ENCODE assay signal across 17 cellular contexts in genomic region chr6:148336901-148337300, GRCh38. TPM values are rescaled to one million over a fixed set of nuclear protein-coding genes. Genes with fewer than 3 reads are reported as not detected.
A peak's percentile ranks its signal among the peaks of the same experiment; 100 is the strongest.
DNase-seq lines count a peak whose midpoint lies in the region; ATAC-seq, FAIRE-seq and TF ChIP-seq lines count a peak whose summit lies in the region.
"Had no signal": no experiment of that assay in that cellular context is flagged by ENCODE, and none has a peak within 500 bp of the region (broad histone marks: within the 10 kb centered on the region; RNA-seq: fewer than 3 reads in every experiment).

No MANE protein-coding gene starts in this region.

- H3K4me1 Mint-ChIP-seq in HFFc6 (ENCODE audit: low read depth) = peaks cover 42% of the 10 kb centered on the region
- peaks cover 15% of the 10 kb centered on the region for H3K4me1 Mint-ChIP-seq in type B pancreatic cell (ENCODE audit: unreplicated experiment)

- TF ChIP-seq POLR2A in K562 (conservative IDR thresholded peaks at IDR 0.05) = no peak
- no peak for TF ChIP-seq POLR2A in suprapubic skin (IDR thresholded peaks at IDR 0.05)

- no peak overlapping the region for H3K4me3 ChIP-seq in GM23248
- no peak overlapping the region for H3K4me3 ChIP-seq in K562
- no peak overlapping the region for H3K4me3 ChIP-seq in suprapubic skin

- CTCF ChIA-PET in K562 (lab: Yijun Ruan, JAX; ENCODE audit: low intra/inter-chr PET ratio) = no interaction called here

- H3K27ac ChIP-seq in GM23248 = peak overlapping the region; percentile 50; the same call in 1 of the 2 replicates
- H3K27ac ChIP-seq in K562 (ENCODE audit: extremely low read depth, low read depth, low read length) = no peak overlapping the region
- no peak overlapping the region for H3K27ac ChIP-seq in suprapubic skin

- intact Hi-C loops in K562 (cut with micrococcal nuclease) = no loop called here

- H3K9ac ChIP-seq in GM23248 (no peak overlapping the region), K562 (ENCODE audit: insufficient read depth in 1 of 2, low read depth in 2 of 2, low read length in 2 of 2) (no peak overlapping the region)

- TF ChIP-seq EP300 in K562 (IDR thresholded peaks at IDR 0.05; ENCODE audit: low read length) = no peak
- no peak for TF ChIP-seq EP300 in suprapubic skin (IDR thresholded peaks at IDR 0.05)

- no peak overlapping the region for H3K4me2 ChIP-seq in GM23248 (ENCODE audit: unreplicated experiment)
- H3K4me2 ChIP-seq in K562 (ENCODE audit: insufficient read depth, low read length) = no peak overlapping the region

- H3K36me3 ChIP-seq in GM23248 (ENCODE audit: low read depth) (peaks cover 8% of the 10 kb centered on the region; the same call in 1 of the 2 replicates), K562 (ENCODE audit: control insufficient read depth, insufficient read depth, low read length) (no peaks in the 10 kb centered on the region), suprapubic skin (no peaks in the 10 kb centered on the region)

- ATAC-seq in K562 = no peak

- H3K9me2 ChIP-seq in GM23248 (ENCODE audit: insufficient read depth) = no peaks in the 10 kb centered on the region

- TF ChIP-seq RAD21 in K562 (CRISPR knock-in tag; conservative IDR thresholded peaks at IDR 0.05 in 1 of 2, IDR thresholded peaks at IDR 0.05 in 1 of 2) = no peak

- no peaks in the 10 kb centered on the region for H3K27me3 Mint-ChIP-seq in HFFc6 (ENCODE audit: insufficient read depth)
- H3K27me3 Mint-ChIP-seq in type B pancreatic cell = no peaks in the 10 kb centered on the region

- H3K79me2 ChIP-seq in GM23248 (ENCODE audit: insufficient read depth) = peaks cover 95% of the 10 kb centered on the region
- H3K79me2 ChIP-seq in K562 (ENCODE audit: control insufficient read depth, insufficient read depth, low read length) = no peaks in the 10 kb centered on the region

- peaks cover 22% of the 10 kb centered on the region for H3K4me1 ChIP-seq in GM23248 (ENCODE audit: insufficient read depth)
- H3K4me1 ChIP-seq in K562 (replicated peaks in 1 of 2; ENCODE audit: control insufficient read depth in 2 of 2, insufficient read depth in 2 of 2, low read length in 2 of 2) = no peaks in the 10 kb centered on the region
- H3K4me1 ChIP-seq in suprapubic skin = peaks cover 7% of the 10 kb centered on the region

- no peak overlapping the region for H2AFZ ChIP-seq in GM23248
- H2AFZ ChIP-seq in K562 (ENCODE audit: low read depth, low read length) = no peak overlapping the region

- H3K9me3 ChIP-seq in GM23248 (ENCODE audit: low read depth) (no peaks in the 10 kb centered on the region), K562 (replicated peaks; ENCODE audit: control insufficient read depth, insufficient read depth, low read depth, low read length) (no peaks in the 10 kb centered on the region), suprapubic skin (no peaks in the 10 kb centered on the region)

- H3K36me3 Mint-ChIP-seq in HFFc6 (ENCODE audit: low read depth) = peaks cover 15% of the 10 kb centered on the region
- H3K36me3 Mint-ChIP-seq in type B pancreatic cell = peaks cover 4% of the 10 kb centered on the region
- H3K36me3 Mint-ChIP-seq: CD4-positive, alpha-beta memory T cell had no signal

- H3K9me3 Mint-ChIP-seq in HFFc6 (no peaks in the 10 kb centered on the region), type B pancreatic cell (peaks cover 4% of the 10 kb centered on the region)
- H3K9me3 Mint-ChIP-seq: CD4-positive, alpha-beta memory T cell had no signal

- BruUV-seq in K562 (replicated peaks; lab: Mats Ljungman, UMichigan) = no TSS peak

- no peaks in the 10 kb centered on the region for H3K27me3 ChIP-seq in GM23248 (replicated peaks; ENCODE audit: insufficient read depth)
- H3K27me3 ChIP-seq in K562 (ENCODE audit: control insufficient read depth in 2 of 2, insufficient read depth in 2 of 2, low read length in 2 of 2) = peaks cover 16 to 27% of the 10 kb centered on the region in 2 experiments
- no peaks in the 10 kb centered on the region for H3K27me3 ChIP-seq in suprapubic skin

- H3K27ac Mint-ChIP-seq in HFFc6 (peak overlapping the region; percentile 95), type B pancreatic cell (peak overlapping the region; percentile 96)
- H3K27ac Mint-ChIP-seq: CD4-positive, alpha-beta memory T cell had no signal

- DNase-seq in GM23248 (no peak), HFFc6 (no peak), K562 (ENCODE audit: extremely low read depth in 1 of 4, low spot score in 3 of 4) (no peak), type B pancreatic cell (ENCODE audit: extremely low spot score, unreplicated experiment) (no peak), suprapubic skin (ENCODE audit: low spot score in 2 of 2) (no peak), D341Med (ENCODE audit: low spot score) (no peak)
- DNase-seq: C1 segment of cervical spinal cord; Calu3; CD4-positive, alpha-beta memory T cell; COR-L47; DMS153; DND-41; H7; HCEC 1CT had no signal

- in situ Hi-C loops in GM23248 (cut with MboI) = no loop called here
- in situ Hi-C loops in K562 (cut with MboI) = no loop called here

- H4K20me1 ChIP-seq in GM23248 (ENCODE audit: insufficient read depth) = no peaks in the 10 kb centered on the region
- H4K20me1 ChIP-seq in K562 (replicated peaks; ENCODE audit: control insufficient read depth, insufficient read depth, low read length) = no peaks in the 10 kb centered on the region; the same call in 1 of the 2 replicates

- no peaks in the 10 kb centered on the region for H3K9me1 ChIP-seq in K562 (ENCODE audit: control insufficient read depth, insufficient read depth, low read length)

- no peak for FAIRE-seq in K562 (lab: Jason Lieb, UNC)
- FAIRE-seq: G401.6, GM12892, H1 had no signal

- no peak for TF ChIP-seq CTCF in HFFc6 (IDR thresholded peaks at IDR 0.05)
- no peak for TF ChIP-seq CTCF in K562 (IDR thresholded peaks at IDR 0.05 in 2 of 3, conservative IDR thresholded peaks at IDR 0.05 in 1 of 3; ENCODE audit: insufficient read depth in 2 of 3, low read depth in 1 of 3, low read length in 3 of 3)
- TF ChIP-seq CTCF in type B pancreatic cell (conservative IDR thresholded peaks at IDR 0.05) = no peak
- TF ChIP-seq CTCF in suprapubic skin (IDR thresholded peaks at IDR 0.05) = no peak

- H3K4me3 Mint-ChIP-seq in HFFc6 (no peak overlapping the region), type B pancreatic cell (no peak overlapping the region)
- H3K4me3 Mint-ChIP-seq: CD4-positive, alpha-beta memory T cell had no signal

- peaks cover 15% of the 10 kb centered on the region; the same call in 1 of the 2 replicates for H3F3A ChIP-seq in GM23248 (ENCODE audit: insufficient read depth)

- POLR2A ChIA-PET in K562 (lab: Yijun Ruan, JAX) = no interaction called here

- WGBS in GM23248 (ENCODE audit: low coverage in 1 of 2, low lambda C conversion rate in 2 of 2, missing lambda C conversion rate in 2 of 2), 2 experiments = 93 to 94% methylated on average over 8 to 9 of the region's 9 CpGs
- WGBS in K562 (ENCODE audit: insufficient coverage, low coverage, missing lambda C conversion rate) = 12% methylated on average over 6 of the region's 9 CpGs
- WGBS in suprapubic skin = 93% methylated on average over 9 of the region's 9 CpGs

TF ChIP-seq in K562, 482 proteins besides CTCF, POLR2A, EP300 and RAD21:
- no peak for TF ChIP-seq PCBP1 (IDR thresholded peaks at IDR 0.05; ENCODE audit: low read depth, low read length, poor library complexity, severe bottlenecking)
- TF ChIP-seq TRIM24 (IDR thresholded peaks at IDR 0.05) = peak in 1 of 2 experiments; percentile 40; a peak in 1 of 4 replicates
- TF ChIP-seq CEBPB (tag; IDR thresholded peaks at IDR 0.05) = 0 out of 2 replicates have a peak, but pooled peaks have one; percentile 11
- no peak for TF ChIP-seq FOXK1 (CRISPR knock-in tag; IDR thresholded peaks at IDR 0.05; ENCODE audit: borderline replicate concordance)
- no peak for TF ChIP-seq SIN3A (IDR thresholded peaks at IDR 0.05; ENCODE audit: borderline replicate concordance in 2 of 2, control insufficient read depth in 1 of 2, low read depth in 2 of 2, low read length in 2 of 2)
- peak; percentile 39 for TF ChIP-seq ATF3 (IDR thresholded peaks at IDR 0.05)
- no peak for TF ChIP-seq ATF3 (CRISPR knock-in tag; conservative IDR thresholded peaks at IDR 0.05)

RNA-seq across cellular contexts. Expression of gene SASH1, which starts 5.7 kb away (rescaled TPM):
- 89.7 and 99.0 TPM in 2 replicates for total RNA-seq in GM23248 (2014; rRNA removed; shearing (Covaris generic))
- polyA plus RNA-seq in GM23248 (2016; fragmentation: Nextera tagmentation; extraction: Ambion mirVana) = 68.5 and 69.1 TPM in 2 replicates
- total RNA-seq in HFFc6 (2021; fragmentation: NEBNext Ultra II Directional; extraction: Animal tissue kit (Norgen Biotek cat#: 25700)) = 10 to 100 TPM; 66.0 to 91.4 (median 88.4) TPM
- 5.2 and 8.1 TPM in 2 replicates for total RNA-seq in K562 (2011; cell fraction: chromatin; rRNA removed; ENCODE audit: low replicate concordance)
- total RNA-seq in K562 (2011; cell fraction: nucleolus; rRNA removed) = 2.0 and 3.2 TPM in 2 replicates
- 5.5 and 5.9 TPM in 2 replicates for total RNA-seq in K562 (2011; cell fraction: nucleoplasm; rRNA removed)
- 1.2 and 1.7 TPM in 2 replicates for total RNA-seq in K562 (2014; rRNA removed)
- 1.7 and 2.2 TPM in 2 replicates for total RNA-seq in K562 (2014; rRNA removed; fragmentation: Illumina TruSeq; extraction: Trizol)
- 1.8 and 2.0 TPM in 2 replicates for total RNA-seq in K562 (2015; rRNA removed; fragmentation: Illumina TruSeq; extraction: Trizol)
- 3.2 and 3.5 TPM in 2 replicates for total RNA-seq in K562 (2021)
- 0.31 and 1.5 TPM in 2 replicates for polyA plus RNA-seq in K562 (2011; rRNA removed)
- polyA plus RNA-seq in K562 (2011; cell fraction: cytosol; rRNA removed) = 0.22 and 1.3 TPM in 2 replicates
- 0.10 and 1.8 TPM in 2 replicates for polyA plus RNA-seq in K562 (2011; cell fraction: nucleus; rRNA removed)
- polyA plus RNA-seq in K562 (2012) = 1.1 and 2.6 TPM in 2 replicates
- 1.4 and 1.6 TPM in 2 replicates for polyA plus RNA-seq in K562 (2014; fragmentation: Illumina TruSeq; extraction: Trizol)
- 1 to 10 TPM in 1 of 2 experiments, under 1 TPM in 1; 0.35 to 1.2 TPM for polyA plus RNA-seq in K562 (2014; fragmentation: Nextera tagmentation; extraction: Ambion mirVana)
- polyA plus RNA-seq in K562 (2014; rRNA removed) = 0.76 and 2.3 TPM in 2 replicates
- polyA minus RNA-seq in K562 (2011; rRNA and poly(A)+ RNA removed) = 0.45 and 4.5 TPM in 2 replicates
- 0.27 and 2.4 TPM in 2 replicates for polyA minus RNA-seq in K562 (2011; cell fraction: cytosol; rRNA and poly(A)+ RNA removed)
- polyA minus RNA-seq in K562 (2011; cell fraction: nucleus; rRNA and poly(A)+ RNA removed) = 0.78 and 5.9 TPM in 2 replicates
- 61.3 and 99.9 TPM in 2 replicates for total RNA-seq in type B pancreatic cell (ENCODE audit: low replicate concordance)
- total RNA-seq in suprapubic skin = 100 to 1,000 TPM in 1 of 4 donors, 10 to 100 TPM in 3; 59.1 to 139 (median 77.1) TPM
